11 cellular contexts compared by ENCODE assay signal in genomic region chr5:42120071-42120470, GRCh38.
"Had no signal": no experiment of that assay in that cellular context is flagged by ENCODE, and none has a peak within 500 bp of the region (broad histone marks: within the 10 kb centered on the region; RNA-seq: fewer than 3 reads in every experiment).

No MANE protein-coding gene starts in this region.

- H2AFZ ChIP-seq: GM23248, GM23338 had no signal

- FAIRE-seq: H1, H54 had no signal

- H3K27ac ChIP-seq: GM23248 had no signal

- ATAC-seq: GM23338, HCT116 had no signal

- H3K9ac ChIP-seq: GM23248 had no signal

- H3K9me3 ChIP-seq: HAP-1 had no signal

- H3K36me3 ChIP-seq: HAP-1 had no signal

- H3K4me2 ChIP-seq: GM23338 had no signal

- H3K4me3 ChIP-seq: GM23248, GM23338, HAP-1 had no signal

- DNase-seq: GM23248, GOT3, H7, H9, HCEC 1CT, HFFc6 had no signal

- H3K4me1 ChIP-seq: HAP-1 had no signal
